8 cellular contexts compared by ENCODE assay signal in genomic region chr9:36400332-36401178, GRCh38. TPM values are rescaled to one million over a fixed set of nuclear protein-coding genes. Genes with fewer than 3 reads are reported as not detected.
DNase-seq lines count a peak whose midpoint lies in the region; TF ChIP-seq lines count a peak whose summit lies in the region.

No MANE protein-coding gene starts in this region.

- TF ChIP-seq CTCF in neutrophil (IDR thresholded peaks at IDR 0.05) = peak; percentile 63

- H3K4me3 ChIP-seq in HAP-1 (peak overlapping the region; percentile 73), MG63 (peak overlapping the region; percentile 69), neutrophil (ENCODE audit: low read depth in 1 of 2, low read length in 1 of 2) (peak overlapping the region; percentile 88 to 91)

- no peaks in the 10 kb centered on the region for H3K36me3 ChIP-seq in HAP-1 (replicated peaks)
- H3K36me3 ChIP-seq in MG63 = peaks cover 29% of the 10 kb centered on the region
- H3K36me3 ChIP-seq in neutrophil = no peaks in the 10 kb centered on the region

- in situ Hi-C loops in G401 (cut with HindIII; ENCODE audit: low sequenced_read_pairs) = no loop called here
- in situ Hi-C loops in HAP-1 (cut with MboI; ENCODE audit: low sequenced_read_pairs) = loop anchor here (5.0 kb wide), 1 partner anchor 157 kb away; no protein-coding TSS in a partner anchor

- peaks cover 17% of the 10 kb centered on the region for H3K4me1 ChIP-seq in HAP-1
- peaks cover 22 to 24% of the 10 kb centered on the region in 2 experiments for H3K4me1 ChIP-seq in neutrophil (ENCODE audit: control insufficient read depth in 1 of 2, insufficient read depth in 1 of 2, low read depth in 1 of 2, low read length in 1 of 2)

- H3K9me3 ChIP-seq in HAP-1 (0 out of 2 replicates have a peak, but pooled peaks cover 2% of the 10 kb centered on the region), MG63 (peaks cover 18% of the 10 kb centered on the region), neutrophil (no peaks in the 10 kb centered on the region)

- peak; percentile 79 for DNase-seq in G401 (ENCODE audit: low spot score)
- DNase-seq in HAP-1 (ENCODE audit: low spot score in 2 of 2) = peak; percentile 70 to 90
- peak; percentile 99 for DNase-seq in MG63
- DNase-seq in SHP77 treated with DMSO at 0.1 percent for 48 hours (lab: John Stamatoyannopoulos, UW) = peak; percentile 17
- peak; percentile 83 to 91 (median 84) for DNase-seq in activated naive CD4-positive, alpha-beta T cell (lab: John Stamatoyannopoulos, UW)
- peak; percentile 64 for DNase-seq in foreskin melanocyte
- peak; percentile 52 to 96 (median 85) for DNase-seq in substantia nigra (lab: John Stamatoyannopoulos, UW)

- H3K27me3 ChIP-seq in HAP-1 (ENCODE audit: low read depth) = no peaks in the 10 kb centered on the region
- H3K27me3 ChIP-seq in MG63 = no peaks in the 10 kb centered on the region
- H3K27me3 ChIP-seq in neutrophil = no peaks in the 10 kb centered on the region

- H3K27ac ChIP-seq in neutrophil = peak overlapping the region; percentile 96
- H3K27ac ChIP-seq in substantia nigra (ENCODE audit: low read depth, low read length, poor library complexity, severe bottlenecking) = peak overlapping the region; percentile 95

RNA-seq across cellular contexts. Expression of gene RNF38, which starts 0.5 kb away (rescaled TPM):
- 5.4 and 11.2 TPM in 2 replicates for total RNA-seq in G401 (2014; rRNA removed; shearing (Covaris generic))
- 11.0 and 13.3 TPM in 2 replicates for total RNA-seq in MG63 (2014; rRNA removed; shearing (Covaris generic); ENCODE audit: low replicate concordance)

Comparison
In these comparisons a context has a peak if more than half of its experiments do, and no peak if none do; other contexts are left out.
1. Peak in every context shown above with its lines: DNase-seq, H3K4me3 ChIP-seq and H3K27ac ChIP-seq.
2. DNase-seq: peak in every context shown above with its lines; median percentile 99 in MG63; 85 in substantia nigra; 84 in activated naive CD4-positive, alpha-beta T cell; 80 in HAP-1; 79 in G401; 64 in foreskin melanocyte; 17 in SHP77 treated with DMSO at 0.1 percent for 48 hours.